In genomic region chr7:14020339-14020900, GRCh38 we compare ENCODE assay signal across 32 cellular contexts. TPM values are rescaled to one million over a fixed set of nuclear protein-coding genes. Genes with fewer than 3 reads are reported as not detected.
A peak's percentile ranks its signal among the peaks of the same experiment; 100 is the strongest.
DNase-seq lines count a peak whose midpoint lies in the region; ATAC-seq, FAIRE-seq and TF ChIP-seq lines count a peak whose summit lies in the region.
"Had no signal": no experiment of that assay in that cellular context is flagged by ENCODE, and none has a peak within 500 bp of the region (broad histone marks: within the 10 kb centered on the region; RNA-seq: fewer than 3 reads in every experiment).

No MANE protein-coding gene starts in this region.

- no peak overlapping the region for H3K9ac ChIP-seq in keratinocyte (ENCODE audit: control insufficient read depth, extremely low read depth, insufficient read depth, low read length)

- no peak overlapping the region for H3K4me3 Mint-ChIP-seq in stimulated activated effector memory CD8-positive, alpha-beta T cell treated with anti-CD3 and anti-CD28 coated beads, Interleukin-12 subunit alpha, Interleukin-12 subunit beta, amount 100 ng/mL, for 72 hours
- H3K4me3 Mint-ChIP-seq: activated naive CD8-positive, alpha-beta T cell; CD4-positive, alpha-beta T cell; central memory CD8-positive, alpha-beta T cell; dendritic cell treated with granulocyte-macrophage colony-stimulating factor and Interleukin-4, amounts not matched to agents 40 ng/mL and 50 ng/mL, for 4 days; nephron; stimulated activated naive CD8-positive, alpha-beta T cell treated with anti-CD3 and anti-CD28 coated beads, Interleukin-15, Interleukin-2, amounts not matched to agents 100 ng/mL and 50 ng/mL, for 24 hours had no signal

- H3K36me3 Mint-ChIP-seq in stimulated activated effector memory CD8-positive, alpha-beta T cell treated with anti-CD3 and anti-CD28 coated beads, Interleukin-12 subunit alpha, Interleukin-12 subunit beta, amount 100 ng/mL, for 72 hours = no peaks in the 10 kb centered on the region
- H3K36me3 Mint-ChIP-seq: activated naive CD8-positive, alpha-beta T cell had no signal

- no peak for TF ChIP-seq RAD21 in A549 (conservative IDR thresholded peaks at IDR 0.05 in 1 of 2, IDR thresholded peaks at IDR 0.05 in 1 of 2)

- H4K20me1 ChIP-seq in keratinocyte (ENCODE audit: control insufficient read depth, extremely low read depth, insufficient read depth, low read length) = no peaks in the 10 kb centered on the region

- no peaks in the 10 kb centered on the region for H3K9me3 Mint-ChIP-seq in stimulated activated effector memory CD8-positive, alpha-beta T cell treated with anti-CD3 and anti-CD28 coated beads, Interleukin-12 subunit alpha, Interleukin-12 subunit beta, amount 100 ng/mL, for 72 hours
- H3K9me3 Mint-ChIP-seq: central memory CD8-positive, alpha-beta T cell; nephron; stimulated activated naive CD8-positive, alpha-beta T cell treated with anti-CD3 and anti-CD28 coated beads, Interleukin-15, Interleukin-2, amounts not matched to agents 100 ng/mL and 50 ng/mL, for 24 hours had no signal

- H3K27me3 ChIP-seq in brain microvascular endothelial cell (replicated peaks) (no peaks in the 10 kb centered on the region), keratinocyte (ENCODE audit: control insufficient read depth, extremely low read depth, insufficient read depth, low read length) (no peaks in the 10 kb centered on the region)
- H3K27me3 ChIP-seq: ascending aorta, gastroesophageal sphincter, pancreas, Peyer's patch, testis had no signal

- no peak overlapping the region for H3K27ac ChIP-seq in A549
- peak overlapping the region; percentile 49 for H3K27ac ChIP-seq in brain microvascular endothelial cell
- H3K27ac ChIP-seq in keratinocyte (ENCODE audit: control insufficient read depth, insufficient read depth, low read length) = peak overlapping the region; percentile 3
- H3K27ac ChIP-seq: ascending aorta, gastroesophageal sphincter, pancreas, Peyer's patch, testis, VCaP had no signal

- H3K4me3 ChIP-seq in A549 (no peak overlapping the region), brain microvascular endothelial cell (ENCODE audit: low read depth, low read length) (no peak overlapping the region), keratinocyte (ENCODE audit: control insufficient read depth in 2 of 3, extremely low read depth in 1 of 3, insufficient read depth in 2 of 3, low read depth in 1 of 3, low read length in 3 of 3) (no peak overlapping the region)
- H3K4me3 ChIP-seq: ascending aorta, gastroesophageal sphincter, lung, pancreas, Peyer's patch, testis had no signal

- FAIRE-seq in A549 (lab: Jason Lieb, UNC) (no peak), keratinocyte (lab: Jason Lieb, UNC) (no peak)
- FAIRE-seq: pancreas had no signal

- H3K4me1 ChIP-seq in A549 = no peaks in the 10 kb centered on the region
- peaks cover 9% of the 10 kb centered on the region for H3K4me1 ChIP-seq in keratinocyte (ENCODE audit: control insufficient read depth, extremely low read depth, insufficient read depth, low read length)
- H3K4me1 ChIP-seq: ascending aorta, gastroesophageal sphincter, pancreas, Peyer's patch, testis had no signal

- in situ Hi-C loops in brain microvascular endothelial cell (cut with HindIII; ENCODE audit: low pct_ligation_motif_present, low sequenced_read_pairs) = no loop called here

- no peaks in the 10 kb centered on the region for H3K4me1 Mint-ChIP-seq in stimulated activated effector memory CD8-positive, alpha-beta T cell treated with anti-CD3 and anti-CD28 coated beads, Interleukin-12 subunit alpha, Interleukin-12 subunit beta, amount 100 ng/mL, for 72 hours
- H3K4me1 Mint-ChIP-seq: central memory CD8-positive, alpha-beta T cell; nephron had no signal

- POLR2A ChIA-PET in A549 (lab: Yijun Ruan, JAX) = no interaction called here

- DNase-seq in A549 (ENCODE audit: low read depth in 1 of 2, low spot score in 1 of 2) = no peak
- peak; percentile 43 for DNase-seq in LHCN-M2 (ENCODE audit: low read depth)
- peak; percentile 24 for DNase-seq in brain microvascular endothelial cell
- no peak for DNase-seq in keratinocyte (ENCODE audit: low read depth, low spot score)
- no peak for DNase-seq in stimulated activated effector memory CD8-positive, alpha-beta T cell treated with anti-CD3 and anti-CD28 coated beads, Interleukin-12 subunit alpha, Interleukin-12 subunit beta, amount 100 ng/mL, for 72 hours (ENCODE audit: low spot score in 2 of 2)
- DNase-seq in stimulated activated CD4-positive, alpha-beta T cell treated with anti-CD3 and anti-CD28 coated beads, Interleukin-2, amount 100 ng/mL, for 48 hours = no peak
- DNase-seq: activated CD4-positive, alpha-beta T cell treated with anti-CD3 and anti-CD28 coated beads for 48 hours; activated effector memory CD4-positive, alpha-beta T cell treated with Interleukin-2 at 50 U/mL for 16 hours; activated T-cell treated with anti-CD3 and anti-CD28 coated beads for 4 hours; CD4-positive, alpha-beta T cell; erythroblast; NCI-H1417 treated with DMSO at 0.1 percent for 48 hours; NCI-H2081; NCI-H2227 treated with DMSO at 0.1 percent for 48 hours; pancreas; Peyer's patch; retina; SHP77 treated with DMSO at 0.1 percent for 48 hours; stimulated activated CD4-positive, alpha-beta T cell treated with anti-CD3 and anti-CD28 coated beads, Interleukin-1b, Interleukin-23, amount 100 ng/mL, for 48 hours; T-helper 9 cell; testis had no signal

- no peak for TF ChIP-seq POLR2A in A549 (IDR thresholded peaks at IDR 0.05; ENCODE audit: low read length)

- ATAC-seq in A549 (no peak), HG03108 (IDR thresholded peaks at IDR 0.05; ENCODE audit: unreplicated experiment) (no peak), HG03439 (IDR thresholded peaks at IDR 0.05; ENCODE audit: unreplicated experiment) (no peak)
- ATAC-seq in stimulated activated effector memory CD8-positive, alpha-beta T cell treated with anti-CD3 and anti-CD28 coated beads, Interleukin-12 subunit alpha, Interleukin-12 subunit beta, amount 100 ng/mL, for 72 hours = no peak
- ATAC-seq: gastroesophageal sphincter, pancreas had no signal

- H3K36me3 ChIP-seq in brain microvascular endothelial cell (replicated peaks) = no peaks in the 10 kb centered on the region
- H3K36me3 ChIP-seq in keratinocyte (ENCODE audit: control insufficient read depth in 2 of 2, extremely low read depth in 1 of 2, insufficient read depth in 2 of 2, low read length in 2 of 2) = no peaks in the 10 kb centered on the region
- H3K36me3 ChIP-seq: ascending aorta, gastroesophageal sphincter, pancreas, Peyer's patch had no signal

- H3K79me2 ChIP-seq in keratinocyte (ENCODE audit: control insufficient read depth, insufficient read depth, low read length) = no peaks in the 10 kb centered on the region

- 10% methylated on average over 2 of the region's 2 CpGs for WGBS in A549 (ENCODE audit: missing lambda C conversion rate)

- H3K4me2 ChIP-seq in A549 (no peak overlapping the region), keratinocyte (ENCODE audit: control insufficient read depth, extremely low read depth, insufficient read depth, low read depth, low read length) (no peak overlapping the region)

- no peak for TF ChIP-seq CTCF in A549 (IDR thresholded peaks at IDR 0.05)
- TF ChIP-seq CTCF in brain microvascular endothelial cell (IDR thresholded peaks at IDR 0.05; ENCODE audit: low read depth, low read length, missing control alignments) = no peak
- no peak for TF ChIP-seq CTCF in keratinocyte (optimal IDR thresholded peaks at IDR 0.05 in 1 of 3, IDR thresholded peaks at IDR 0.05 in 1 of 3, conservative IDR thresholded peaks at IDR 0.05 in 1 of 3; ENCODE audit: extremely low read depth in 1 of 3, insufficient read depth in 2 of 3, low read length in 3 of 3)

- no peak overlapping the region for H3K27ac Mint-ChIP-seq in stimulated activated effector memory CD8-positive, alpha-beta T cell treated with anti-CD3 and anti-CD28 coated beads, Interleukin-12 subunit alpha, Interleukin-12 subunit beta, amount 100 ng/mL, for 72 hours
- H3K27ac Mint-ChIP-seq: activated naive CD8-positive, alpha-beta T cell; CD4-positive, alpha-beta T cell; dendritic cell treated with granulocyte-macrophage colony-stimulating factor and Interleukin-4, amounts not matched to agents 40 ng/mL and 50 ng/mL, for 4 days; nephron; stimulated activated naive CD8-positive, alpha-beta T cell treated with anti-CD3 and anti-CD28 coated beads, Interleukin-15, Interleukin-2, amounts not matched to agents 100 ng/mL and 50 ng/mL, for 24 hours had no signal

- dilution Hi-C loops in keratinocyte (cut with MboI; ENCODE audit: extremely low pct_ligation_motif_present, low sequenced_read_pairs) = no loop called here

- CTCF ChIA-PET in A549 (lab: Yijun Ruan, JAX) = interaction anchor here (1.4 kb wide), 1 partner anchor 31 kb away, joined by 4 read pairs; the partner anchor contains the start of gene ETV1

- TF ChIP-seq EP300 in A549 (IDR thresholded peaks at IDR 0.05) = no peak

- no peak overlapping the region for H2AFZ ChIP-seq in keratinocyte (ENCODE audit: control insufficient read depth, low read length)

- H3K9me1 ChIP-seq in keratinocyte (ENCODE audit: control insufficient read depth, extremely low read depth, insufficient read depth, low read length) = no peaks in the 10 kb centered on the region

- H3K9me3 ChIP-seq in A549 (no peaks in the 10 kb centered on the region), keratinocyte (ENCODE audit: control insufficient read depth, low read depth, low read length) (no peaks in the 10 kb centered on the region)
- H3K9me3 ChIP-seq: ascending aorta, gastroesophageal sphincter, pancreas, Peyer's patch, testis had no signal

TF ChIP-seq in A549, 52 proteins besides CTCF, POLR2A, EP300 and RAD21:
- TF ChIP-seq CBX8 (IDR thresholded peaks at IDR 0.05) (no peak), NFE2L2 (conservative IDR thresholded peaks at IDR 0.05; ENCODE audit: low read length) (peak; percentile 59; the same call in 1 of the 2 replicates), MAFK (IDR thresholded peaks at IDR 0.05; ENCODE audit: partially characterized antibody) (peak; percentile 61)

RNA-seq across cellular contexts. Expression of gene ETV1, which starts 31.0 kb away (rescaled TPM):
- polyA plus RNA-seq in A549 (2011; rRNA removed) (5.5 and 6.2 TPM in 2 replicates), A549 (2017; fragmentation: RNase III; extraction: RNeasy Plus Mini Kit Qiagen cat#74134 plus additional on column Dnase treatment) (0.73 to 1.3 TPM (median 1.3 TPM) in 3 replicates), keratinocyte (2.1 to 6.5 TPM (median 5.0 TPM) in 3 replicates)
- polyA plus RNA-seq in A549 (2012; cell fraction: cytosol; rRNA removed) = 2.4 and 3.2 TPM in 2 replicates
- polyA plus RNA-seq in A549 (2012; cell fraction: nucleus; rRNA removed) = 1.8 and 2.6 TPM in 2 replicates
- polyA minus RNA-seq in A549 (2011; rRNA and poly(A)+ RNA removed) = 6.6 TPM in 2 replicates
- 24.1 and 33.2 TPM in 2 replicates for total RNA-seq in LHCN-M2 (2014; rRNA removed)
- 3.9 TPM for polyA plus RNA-seq in LHCN-M2 (2012)
- polyA plus RNA-seq in keratinocyte (2011; ENCODE audit: low read depth) = not detected
- 2.3 and 3.2 TPM in 2 replicates for polyA plus RNA-seq in keratinocyte (2011; cell fraction: cytosol; rRNA removed)
- 3.5 and 3.6 TPM in 2 replicates for polyA plus RNA-seq in keratinocyte (2011; cell fraction: nucleus; rRNA removed)
- polyA plus RNA-seq in keratinocyte (2012; ENCODE audit: low replicate concordance) = 0.06 and 3.0 TPM in 2 replicates
- polyA minus RNA-seq in keratinocyte = 2.6 to 7.8 TPM (median 5.4 TPM) in 3 replicates
- polyA minus RNA-seq in keratinocyte (2011; cell fraction: cytosol; rRNA and poly(A)+ RNA removed) = 4.8 TPM
- 0.42 and 2.9 TPM in 2 replicates for polyA minus RNA-seq in keratinocyte (2011; cell fraction: nucleus; rRNA and poly(A)+ RNA removed)
- total RNA-seq: CD4-positive, alpha-beta T cell had no signal

Comparison
In these comparisons a context has a peak if more than half of its experiments do, and no peak if none do; other contexts are left out.
1. DNase-seq: peak in LHCN-M2 (single experiment) and brain microvascular endothelial cell (single experiment); none in A549 (0 of 2), keratinocyte (single experiment), stimulated activated effector memory CD8-positive, alpha-beta T cell treated with anti-CD3 and anti-CD28 coated beads, Interleukin-12 subunit alpha, Interleukin-12 subunit beta, amount 100 ng/mL, for 72 hours (0 of 2) and stimulated activated CD4-positive, alpha-beta T cell treated with anti-CD3 and anti-CD28 coated beads, Interleukin-2, amount 100 ng/mL, for 48 hours (0 of 2).
2. H3K27ac ChIP-seq: peak in brain microvascular endothelial cell (single experiment) and keratinocyte (single experiment); none in A549 (0 of 2).